Comparison of ENCODE assay signal across 28 cellular contexts in the genomic region with DNA sequence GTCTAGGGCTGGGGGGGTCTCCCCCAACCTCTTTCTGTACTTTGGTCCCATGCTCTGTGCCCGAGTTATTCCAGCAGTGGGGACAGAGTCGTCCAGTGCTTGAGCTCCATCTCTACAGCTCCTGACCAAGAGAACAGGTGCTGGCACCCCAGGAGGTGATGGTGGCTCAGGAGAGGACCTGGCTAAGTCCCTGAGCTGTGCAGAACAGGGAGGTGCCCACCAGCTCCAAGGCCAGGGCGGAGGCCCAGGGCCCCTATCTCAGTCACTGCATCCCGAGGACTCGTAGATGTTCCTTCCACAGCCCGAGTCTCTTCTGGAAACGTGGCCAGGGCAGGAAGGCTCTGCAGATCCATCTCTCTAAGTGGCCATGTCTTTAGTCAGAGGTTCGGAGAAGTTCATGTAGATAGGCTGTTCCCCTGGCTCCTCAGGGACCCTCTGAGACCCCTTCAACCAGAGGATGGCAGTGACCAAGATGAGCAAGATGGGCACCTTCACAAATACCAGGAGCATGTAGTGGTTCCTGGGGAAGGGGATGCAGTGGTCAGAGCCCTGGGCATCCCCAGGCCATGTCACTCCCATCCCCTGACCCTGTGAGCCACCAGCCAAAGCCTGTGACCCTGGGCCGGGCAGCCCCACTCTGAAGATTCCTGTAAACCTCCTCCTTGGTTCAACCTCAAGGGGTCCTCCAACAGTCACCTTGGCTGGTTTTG. TPM values are rescaled to one million over a fixed set of nuclear protein-coding genes. Genes with fewer than 3 reads are reported as not detected.
DNase-seq lines count a peak whose midpoint lies in the region; FAIRE-seq and TF ChIP-seq lines count a peak whose summit lies in the region.
"Had no signal": no experiment of that assay in that cellular context is flagged by ENCODE, and none has a peak within 500 bp of the region (broad histone marks: within the 10 kb centered on the region; RNA-seq: fewer than 3 reads in every experiment).

No MANE protein-coding gene starts in this region.

- no peaks in the 10 kb centered on the region for H3K27me3 ChIP-seq in HL-60 (ENCODE audit: insufficient read depth, poor library complexity, severe bottlenecking)
- peaks cover 0 to 3% (median 0%) of the 10 kb centered on the region in 3 donors for H3K27me3 ChIP-seq in stomach
- H3K27me3 ChIP-seq in Caco-2 (replicated peaks; ENCODE audit: control insufficient read depth, insufficient read depth, low read length): peaks cover 1% of the 10 kb centered on the region; the same call in 1 of the 2 replicates
- H3K27me3 ChIP-seq: transverse colon had no signal

- H3K27ac Mint-ChIP-seq in immature natural killer cell: peak overlapping the region in 5 of 6 donors; percentile 30 to 87 (median 60)
- no peak overlapping the region for H3K27ac Mint-ChIP-seq in Caco-2 (ENCODE audit: unreplicated experiment)
- H3K27ac Mint-ChIP-seq: activated naive CD8-positive, alpha-beta T cell treated with anti-CD3 and anti-CD28 coated beads, Interleukin-2, amount 10 ng/mL, durations not matched to agents 7 days and 5 days; B cell had no signal

- no peak for TF ChIP-seq EP300 in stomach (IDR thresholded peaks at IDR 0.05)

- H3K4me3 Mint-ChIP-seq in immature natural killer cell (no peak overlapping the region), Caco-2 (ENCODE audit: unreplicated experiment) (no peak overlapping the region)
- H3K4me3 Mint-ChIP-seq: activated naive CD8-positive, alpha-beta T cell treated with anti-CD3 and anti-CD28 coated beads, Interleukin-2, amount 10 ng/mL, durations not matched to agents 7 days and 5 days; B cell; central memory CD8-positive, alpha-beta T cell; neural crest cell had no signal

- TF ChIP-seq CTCF in HL-60 (IDR thresholded peaks at IDR 0.05; ENCODE audit: insufficient read depth, low read length) (no peak), stomach (IDR thresholded peaks at IDR 0.05) (no peak), Caco-2 (IDR thresholded peaks at IDR 0.05; ENCODE audit: insufficient read depth in 1 of 2, low read depth in 1 of 2, low read length in 1 of 2, severe bottlenecking in 1 of 2, unreplicated experiment in 1 of 2) (no peak)

- CTCF ChIA-PET in Caco-2 (lab: Charles Lee): no interaction called here

- H3K27ac ChIP-seq in HL-60 (replicated peaks) (peak overlapping the region; percentile 91), stomach (peak overlapping the region in 2 of 5 donors; percentile 62 to 77)

- FAIRE-seq in RCC 7860 (lab: Jason Lieb, UNC): no peak
- FAIRE-seq: A204.1, astrocyte, GM12892 had no signal

- H3K4me3 ChIP-seq in HL-60 (replicated peaks; ENCODE audit: insufficient read depth, low read length) (no peak overlapping the region), stomach (no peak overlapping the region), Caco-2 (ENCODE audit: low read depth, low read length) (no peak overlapping the region)
- H3K4me3 ChIP-seq: mucosa of descending colon, transverse colon had no signal

- intact Hi-C loops in stomach (cut with DNase I; ENCODE audit: low total_unique reads) (no loop called here), Caco-2 (cut with micrococcal nuclease; ENCODE audit: unreplicated experiment) (no loop called here)

- WGBS in stomach, 5 donors: 76 to 85% (median 82%) methylated on average over 9 of the region's 9 CpGs

- DNase-seq in activated effector memory CD4-positive, alpha-beta T cell treated with anti-CD3 and anti-CD28 coated beads, Interleukin-2, amount 50 U/mL, for 16 hours: peak; percentile 55
- no peak for DNase-seq in activated effector memory CD4-positive, alpha-beta T cell treated with Interleukin-2 at 50 U/mL for 16 hours
- no peak for DNase-seq in HL-60 (ENCODE audit: low read depth in 1 of 2, low spot score in 1 of 2)
- no peak for DNase-seq in immature natural killer cell
- peak; percentile 22 for DNase-seq in stomach
- no peak for DNase-seq in RCC 7860 (ENCODE audit: low spot score)
- DNase-seq in NCI-H187 (lab: John Stamatoyannopoulos, UW): no peak
- no peak for DNase-seq in Caco-2
- DNase-seq: activated naive CD8-positive, alpha-beta T cell treated with anti-CD3 and anti-CD28 coated beads, Interleukin-2, amount 10 ng/mL, durations not matched to agents 7 days and 5 days; DND-41; effector CD4-positive, alpha-beta T cell; foreskin fibroblast; H7; mucosa of descending colon; NCI-H1092; NCI-H2081 treated with DMSO at 0.1 percent for 48 hours; NCI-H446; NCI-H82; transverse colon had no signal

- TF ChIP-seq POLR2A in stomach (IDR thresholded peaks at IDR 0.05): no peak

- no TSS peak for BruUV-seq in Caco-2 (replicated peaks; lab: Mats Ljungman, UMichigan)

- peaks cover 0 to 4% (median 0%) of the 10 kb centered on the region in 3 donors for H3K36me3 Mint-ChIP-seq in immature natural killer cell
- H3K36me3 Mint-ChIP-seq in Caco-2 (ENCODE audit: insufficient read depth, unreplicated experiment): no peaks in the 10 kb centered on the region

- POLR2A ChIA-PET in Caco-2 (lab: Charles Lee): no interaction called here

- H3K4me1 Mint-ChIP-seq in immature natural killer cell (peaks cover 35 to 41% of the 10 kb centered on the region in 2 donors), Caco-2 (ENCODE audit: low read depth, unreplicated experiment) (no peaks in the 10 kb centered on the region)
- H3K4me1 Mint-ChIP-seq: neural crest cell had no signal

- H3K27me3 Mint-ChIP-seq in immature natural killer cell (ENCODE audit: low read depth in 3 of 3): peaks cover 0 to 13% (median 5%) of the 10 kb centered on the region in 3 donors
- H3K27me3 Mint-ChIP-seq in Caco-2 (ENCODE audit: insufficient read depth, unreplicated experiment): peaks cover 22% of the 10 kb centered on the region

- H3K4me1 ChIP-seq in stomach: no peaks in the 10 kb centered on the region
- H3K4me1 ChIP-seq in Caco-2: no peaks in the 10 kb centered on the region
- H3K4me1 ChIP-seq: transverse colon had no signal

- H3K36me3 ChIP-seq in stomach (no peaks in the 10 kb centered on the region), Caco-2 (ENCODE audit: control insufficient read depth, insufficient read depth, low read length) (no peaks in the 10 kb centered on the region)
- H3K36me3 ChIP-seq: transverse colon had no signal

- H3K9me3 Mint-ChIP-seq in immature natural killer cell (no peaks in the 10 kb centered on the region), Caco-2 (ENCODE audit: unreplicated experiment) (peaks cover 18% of the 10 kb centered on the region)
- H3K9me3 Mint-ChIP-seq: central memory CD8-positive, alpha-beta T cell had no signal

- H3K9me3 ChIP-seq in stomach: peaks cover 0 to 14% (median 9%) of the 10 kb centered on the region in 4 donors
- peaks cover 8% of the 10 kb centered on the region; the same call in 1 of the 2 replicates for H3K9me3 ChIP-seq in Caco-2
- H3K9me3 ChIP-seq: mucosa of descending colon, transverse colon had no signal

RNA-seq across cellular contexts. Expression of a gene that starts 8.7 kb away (rescaled TPM):
- polyA plus RNA-seq in immature natural killer cell: 1 to 10 TPM; 4.2 to 6.3 (median 5.5) TPM
- not detected for total RNA-seq in stomach
- under 1 TPM in 1 of 3 donors, not detected in 2; 0.25 TPM for polyA plus RNA-seq in stomach
- total RNA-seq in Caco-2 (2022): not detected in 2 replicates
- total RNA-seq: activated naive CD8-positive, alpha-beta T cell treated with anti-CD3 and anti-CD28 coated beads, Interleukin-2, amount 10 ng/mL, durations not matched to agents 7 days and 5 days; astrocyte; epithelial cell of proximal tubule; H7; neural crest cell; T-helper 2 cell treated with Interferon-gamma antibody and Interleukin-4, amounts not matched to agents 100 ng/mL and 5 ng/mL, for 36 hours had no signal

RNA-seq across cellular contexts. Expression of a gene that starts 23.4 kb away (rescaled TPM):
- polyA plus RNA-seq in immature natural killer cell: 10 to 100 TPM; 14.4 to 37.4 (median 21.2) TPM
- 1 to 10 TPM in 1 of 5 donors, not detected in 4; 1.6 TPM for total RNA-seq in stomach
- polyA plus RNA-seq in stomach: under 1 TPM in 2 of 3 donors, not detected in 1; 0.13 to 0.75 TPM
- total RNA-seq in Caco-2 (2022): not detected in 2 replicates
- total RNA-seq: H7, neural crest cell had no signal

RNA-seq across cellular contexts. Expression of a gene that starts 44.8 kb away (rescaled TPM):
- polyA plus RNA-seq in immature natural killer cell (1 to 10 TPM in 2 of 3 donors, not detected in 1; 3.2 to 6.4 TPM), stomach (not detected)
- total RNA-seq in stomach (not detected), Caco-2 (2022) (not detected in 2 replicates)
- total RNA-seq: activated naive CD8-positive, alpha-beta T cell treated with anti-CD3 and anti-CD28 coated beads, Interleukin-2, amount 10 ng/mL, durations not matched to agents 7 days and 5 days; astrocyte; B cell; epithelial cell of proximal tubule; H7; mucosa of descending colon; neural crest cell; T-helper 2 cell treated with Interferon-gamma antibody and Interleukin-4, amounts not matched to agents 100 ng/mL and 5 ng/mL, for 36 hours; transverse colon had no signal
- polyA plus RNA-seq: liver had no signal

RNA-seq across cellular contexts. Expression of a gene that starts 56.1 kb away (rescaled TPM):
- 100 to 1,000 TPM; 357 to 514 (median 505) TPM for polyA plus RNA-seq in immature natural killer cell
- 1 to 10 TPM in 3 of 5 donors, not detected in 2; 3.1 to 8.0 (median 5.3) TPM for total RNA-seq in stomach
- polyA plus RNA-seq in stomach: 1 to 10 TPM; 1.8 to 4.7 (median 2.7) TPM
- total RNA-seq in Caco-2 (2022): not detected in 2 replicates
- total RNA-seq: astrocyte, epithelial cell of proximal tubule, neural crest cell had no signal

Comparison
In these comparisons a context has a peak if more than half of its experiments do, and no peak if none do; other contexts are left out.
1. DNase-seq: peak in activated effector memory CD4-positive, alpha-beta T cell treated with anti-CD3 and anti-CD28 coated beads, Interleukin-2, amount 50 U/mL, for 16 hours (single experiment) and stomach (single experiment); none in activated effector memory CD4-positive, alpha-beta T cell treated with Interleukin-2 at 50 U/mL for 16 hours (single experiment), HL-60 (0 of 2), immature natural killer cell (0 of 3), RCC 7860 (single experiment), NCI-H187 (0 of 2) and Caco-2 (0 of 2).